21 cellular contexts compared by ENCODE assay signal in the genomic region with DNA sequence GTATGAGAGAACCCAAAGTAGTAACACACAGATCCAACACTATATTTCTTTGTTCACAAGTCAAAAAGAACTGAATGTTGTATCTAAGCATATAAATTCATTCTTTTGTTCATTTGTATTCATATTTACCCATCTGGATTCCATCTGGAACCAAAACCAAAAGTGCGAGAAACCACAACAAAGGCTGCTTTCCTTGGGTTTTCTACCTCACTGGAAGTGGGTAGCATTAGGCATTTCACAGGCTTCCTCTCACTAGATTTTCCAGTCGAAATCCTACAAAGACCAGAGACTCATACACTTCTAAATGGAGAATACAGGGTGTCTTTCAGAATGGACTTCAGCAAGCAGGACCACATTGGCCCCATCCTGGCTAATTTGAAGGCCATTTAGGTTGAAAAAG.
DNase-seq lines count a peak whose midpoint lies in the region; ATAC-seq, FAIRE-seq and TF ChIP-seq lines count a peak whose summit lies in the region.
"Had no signal": no experiment of that assay in that cellular context is flagged by ENCODE, and none has a peak within 500 bp of the region (broad histone marks: within the 10 kb centered on the region; RNA-seq: fewer than 3 reads in every experiment).

No MANE protein-coding gene starts in this region.

- H3F3A ChIP-seq in neural progenitor cell (ENCODE audit: low read depth) (no peaks in the 10 kb centered on the region), smooth muscle cell (ENCODE audit: low read depth) (no peaks in the 10 kb centered on the region)

- H3K27me3 ChIP-seq in BLaER1 treated with 17β-estradiol and CSF1 and Interleukin-3, amounts not matched to agents 10 nM and 100 nM: no peaks in the 10 kb centered on the region
- H3K27me3 ChIP-seq in neural progenitor cell (no peaks in the 10 kb centered on the region), smooth muscle cell (ENCODE audit: low read depth) (no peaks in the 10 kb centered on the region)

- peaks cover 9 to 25% (median 19%) of the 10 kb centered on the region in 11 experiments; a peak in 21 of 22 replicates for H3K9me3 ChIP-seq in BLaER1 treated with 17β-estradiol and CSF1 and Interleukin-3, amounts not matched to agents 10 nM and 100 nM (replicated peaks in 1 of 11)
- H3K9me3 ChIP-seq in neural progenitor cell (ENCODE audit: low read depth) (no peaks in the 10 kb centered on the region), smooth muscle cell (replicated peaks; ENCODE audit: low read depth) (no peaks in the 10 kb centered on the region)
- H3K9me3 ChIP-seq: SK-N-SH had no signal

- H3K36me3 ChIP-seq in BLaER1 treated with 17β-estradiol and CSF1 and Interleukin-3, amounts not matched to agents 10 nM and 100 nM: peaks cover 0 to 6% (median 0%) of the 10 kb centered on the region in 11 experiments; a peak in 1 of 22 replicates
- no peaks in the 10 kb centered on the region for H3K36me3 ChIP-seq in neural progenitor cell
- H3K36me3 ChIP-seq in smooth muscle cell (ENCODE audit: low read depth): no peaks in the 10 kb centered on the region

- no peaks in the 10 kb centered on the region for H3K36me3 Mint-ChIP-seq in neural progenitor cell
- H3K36me3 Mint-ChIP-seq in stimulated activated effector memory CD8-positive, alpha-beta T cell treated with anti-CD3 and anti-CD28 coated beads, Interleukin-12 subunit alpha, Interleukin-12 subunit beta, amount 100 ng/mL, for 72 hours: no peaks in the 10 kb centered on the region
- H3K36me3 Mint-ChIP-seq: CD8-positive, alpha-beta T cell had no signal

- peak overlapping the region in 8 of 11 experiments; percentile 39 to 62 (median 49); a peak in 15 of 22 replicates for H3K4me2 ChIP-seq in BLaER1 treated with 17β-estradiol and CSF1 and Interleukin-3, amounts not matched to agents 10 nM and 100 nM
- H3K4me2 ChIP-seq in neural progenitor cell: no peak overlapping the region
- no peak overlapping the region for H3K4me2 ChIP-seq in smooth muscle cell
- H3K4me2 ChIP-seq: KMS-11, SK-N-SH had no signal

- no peak overlapping the region for H3K9ac ChIP-seq in BLaER1 treated with 17β-estradiol and CSF1 and Interleukin-3, amounts not matched to agents 10 nM and 100 nM
- no peak overlapping the region for H3K9ac ChIP-seq in neural progenitor cell
- H3K9ac ChIP-seq in smooth muscle cell (ENCODE audit: low read depth): no peak overlapping the region
- H3K9ac ChIP-seq: KMS-11, SK-N-SH had no signal

- no peaks in the 10 kb centered on the region for H4K20me1 ChIP-seq in BLaER1 treated with 17β-estradiol and CSF1 and Interleukin-3, amounts not matched to agents 10 nM and 100 nM
- H4K20me1 ChIP-seq in neural progenitor cell (ENCODE audit: low read depth) (no peaks in the 10 kb centered on the region), smooth muscle cell (ENCODE audit: low read depth) (no peaks in the 10 kb centered on the region)

- FAIRE-seq in endometrium (lab: Jason Lieb, UNC) (peak; percentile 21), D721Med (lab: Jason Lieb, UNC) (no peak)

- no peaks in the 10 kb centered on the region for H3K4me1 Mint-ChIP-seq in neural progenitor cell
- no peaks in the 10 kb centered on the region for H3K4me1 Mint-ChIP-seq in stimulated activated effector memory CD8-positive, alpha-beta T cell treated with anti-CD3 and anti-CD28 coated beads, Interleukin-12 subunit alpha, Interleukin-12 subunit beta, amount 100 ng/mL, for 72 hours
- H3K4me1 Mint-ChIP-seq: H9 had no signal

- no peaks in the 10 kb centered on the region for H3K79me2 ChIP-seq in neural progenitor cell (ENCODE audit: low read depth)
- H3K79me2 ChIP-seq in smooth muscle cell (ENCODE audit: low read depth): no peaks in the 10 kb centered on the region

- no peak for TF ChIP-seq CTCF in neural progenitor cell (IDR thresholded peaks at IDR 0.05)
- no peak for TF ChIP-seq CTCF in D721Med (IDR thresholded peaks at IDR 0.05; ENCODE audit: insufficient read depth, missing control alignments)
- TF ChIP-seq CTCF in smooth muscle cell (IDR thresholded peaks at IDR 0.05; ENCODE audit: borderline replicate concordance, insufficient read depth, poor library complexity, severe bottlenecking): no peak

- no peak overlapping the region for H3K27ac ChIP-seq in BLaER1 treated with 17β-estradiol and CSF1 and Interleukin-3, amounts not matched to agents 10 nM and 100 nM
- no peak overlapping the region for H3K27ac ChIP-seq in neural progenitor cell
- H3K27ac ChIP-seq in smooth muscle cell (ENCODE audit: low read depth): no peak overlapping the region
- H3K27ac ChIP-seq: KMS-11 had no signal

- no peak overlapping the region for H3K4me3 ChIP-seq in BLaER1 treated with 17β-estradiol and CSF1 and Interleukin-3, amounts not matched to agents 10 nM and 100 nM
- H3K4me3 ChIP-seq in neural progenitor cell (no peak overlapping the region), smooth muscle cell (no peak overlapping the region)

- peaks cover 0 to 18% (median 8%) of the 10 kb centered on the region in 10 experiments; a peak in 14 of 20 replicates for H3K4me1 ChIP-seq in BLaER1 treated with 17β-estradiol and CSF1 and Interleukin-3, amounts not matched to agents 10 nM and 100 nM
- no peaks in the 10 kb centered on the region for H3K4me1 ChIP-seq in neural progenitor cell
- no peaks in the 10 kb centered on the region for H3K4me1 ChIP-seq in smooth muscle cell (ENCODE audit: low read depth)

- no peak overlapping the region for H3K4me3 Mint-ChIP-seq in neural progenitor cell
- no peak overlapping the region for H3K4me3 Mint-ChIP-seq in stimulated activated effector memory CD8-positive, alpha-beta T cell treated with anti-CD3 and anti-CD28 coated beads, Interleukin-12 subunit alpha, Interleukin-12 subunit beta, amount 100 ng/mL, for 72 hours
- H3K4me3 Mint-ChIP-seq: CD8-positive, alpha-beta T cell; H9 had no signal

- no peak for ATAC-seq in stimulated activated effector memory CD8-positive, alpha-beta T cell treated with anti-CD3 and anti-CD28 coated beads, Interleukin-12 subunit alpha, Interleukin-12 subunit beta, amount 100 ng/mL, for 72 hours
- ATAC-seq: CD8-positive, alpha-beta T cell had no signal

- no peaks in the 10 kb centered on the region for H3K27me3 Mint-ChIP-seq in neural progenitor cell (ENCODE audit: insufficient read depth, low read depth)

- DNase-seq in RPMI7951 (ENCODE audit: low read depth): peak; percentile 82
- no peak for DNase-seq in neural progenitor cell (ENCODE audit: low spot score)
- no peak for DNase-seq in stimulated activated effector memory CD8-positive, alpha-beta T cell treated with anti-CD3 and anti-CD28 coated beads, Interleukin-12 subunit alpha, Interleukin-12 subunit beta, amount 100 ng/mL, for 72 hours (ENCODE audit: low spot score in 2 of 2)
- no peak for DNase-seq in D721Med (ENCODE audit: insufficient read length, low spot score)
- no peak for DNase-seq in smooth muscle cell (lab: John Stamatoyannopoulos, UW; ENCODE audit: unreplicated experiment)
- DNase-seq: C1 segment of cervical spinal cord; CD8-positive, alpha-beta T cell; DMS153; H9; IMR-90; MV-4-11; NCI-H1105 treated with DMSO at 0.1 percent for 48 hours; NCI-H2029 treated with DMSO at 0.1 percent for 48 hours; NCI-H226; NCI-H510A treated with DMSO at 0.1 percent for 48 hours; NCI-H748 treated with DMSO at 0.1 percent for 48 hours; SIG-M5; SK-N-SH had no signal

- H2AFZ ChIP-seq in neural progenitor cell (replicated peaks) (peak overlapping the region; percentile 53), smooth muscle cell (ENCODE audit: low read depth) (no peak overlapping the region)

- 85% methylated on average over 2 of the region's 2 CpGs for WGBS in smooth muscle cell (ENCODE audit: low lambda C conversion rate)

- no peak overlapping the region for H3K27ac Mint-ChIP-seq in neural progenitor cell
- no peak overlapping the region for H3K27ac Mint-ChIP-seq in stimulated activated effector memory CD8-positive, alpha-beta T cell treated with anti-CD3 and anti-CD28 coated beads, Interleukin-12 subunit alpha, Interleukin-12 subunit beta, amount 100 ng/mL, for 72 hours
- H3K27ac Mint-ChIP-seq: CD8-positive, alpha-beta T cell; H9 had no signal

- H3K9me3 Mint-ChIP-seq in neural progenitor cell: peaks cover 10% of the 10 kb centered on the region
- H3K9me3 Mint-ChIP-seq in stimulated activated effector memory CD8-positive, alpha-beta T cell treated with anti-CD3 and anti-CD28 coated beads, Interleukin-12 subunit alpha, Interleukin-12 subunit beta, amount 100 ng/mL, for 72 hours: peaks cover 4% of the 10 kb centered on the region

Comparison
In these comparisons a context has a peak if more than half of its experiments do, and no peak if none do; other contexts are left out.
1. H3K4me2 ChIP-seq: peak in BLaER1 treated with 17β-estradiol and CSF1 and Interleukin-3, amounts not matched to agents 10 nM and 100 nM (8 of 11); none in neural progenitor cell (single experiment) and smooth muscle cell (single experiment).